Comparison of ENCODE assay signal across 30 cellular contexts in the genomic region with DNA sequence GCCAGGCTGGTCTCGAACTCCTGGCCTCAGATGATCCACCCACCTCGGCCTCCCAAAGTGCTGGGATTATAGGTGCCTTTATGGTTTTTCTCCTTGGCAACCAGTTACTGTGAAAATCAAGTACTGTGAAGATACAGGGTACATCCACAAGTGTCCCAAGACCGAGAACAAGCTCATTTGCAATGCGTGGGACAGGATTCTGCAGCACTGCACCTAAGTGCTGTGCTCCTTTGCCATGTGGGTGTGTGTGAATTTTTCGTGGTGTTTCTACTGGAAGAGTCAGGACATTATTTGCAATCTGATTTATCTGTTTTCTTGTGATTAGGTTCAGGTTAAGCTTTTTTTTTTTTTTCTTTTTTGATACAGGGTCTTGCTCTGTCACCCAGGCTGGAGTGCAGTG. TPM values are rescaled to one million over a fixed set of nuclear protein-coding genes. Genes with fewer than 3 reads are reported as not detected.
A peak's percentile ranks its signal among the peaks of the same experiment; 100 is the strongest.
DNase-seq lines count a peak whose midpoint lies in the region; ATAC-seq, FAIRE-seq and TF ChIP-seq lines count a peak whose summit lies in the region.
"Had no signal": no experiment of that assay in that cellular context is flagged by ENCODE, and none has a peak within 500 bp of the region (broad histone marks: within the 10 kb centered on the region; RNA-seq: fewer than 3 reads in every experiment).

No MANE protein-coding gene starts in this region.

- H4K5ac ChIP-seq in H1 (ENCODE audit: insufficient read length, low read depth, low read length): no peak overlapping the region

- no peak overlapping the region for H3K4me2 ChIP-seq in H1 (ENCODE audit: insufficient read depth in 1 of 2, low read depth in 2 of 2, low read length in 2 of 2)
- H3K4me2 ChIP-seq: BLaER1 had no signal

- no peak overlapping the region for H2BK12ac ChIP-seq in H1 (ENCODE audit: low read depth, low read length)

- no peak overlapping the region for H2BK20ac ChIP-seq in H1 (ENCODE audit: low read length)

- no peaks in the 10 kb centered on the region for H3K9me3 Mint-ChIP-seq in WTC11
- H3K9me3 Mint-ChIP-seq in type B pancreatic cell: no peaks in the 10 kb centered on the region
- H3K9me3 Mint-ChIP-seq: CD14-positive monocyte; CD4-positive, alpha-beta memory T cell; CD4-positive, CD25-positive, alpha-beta regulatory T cell; CD8-positive, alpha-beta memory T cell had no signal

- H3K27me3 ChIP-seq in H1 (replicated peaks in 1 of 4; ENCODE audit: control insufficient read depth in 3 of 4, extremely low read depth in 1 of 4, insufficient read depth in 3 of 4, low read length in 3 of 4): no peaks in the 10 kb centered on the region
- no peaks in the 10 kb centered on the region for H3K27me3 ChIP-seq in ovary
- H3K27me3 ChIP-seq: BE2C, BLaER1 had no signal

- CTCF ChIA-PET in WTC11 (lab: Charles Lee): interaction anchor here (0.9 to 4.1 kb wide), 5 partner anchors 10 to 35 kb away, joined by 3 to 22 read pairs (median 4); no protein-coding TSS in a partner anchor
- CTCF ChIA-PET in H1 (lab: Charles Lee; ENCODE audit: partially characterized antibody): interaction anchor here (0.7 to 11.9 kb wide), 12 partner anchors 8 to 60 kb away, joined by 3 to 103 read pairs (median 4); partner anchors contain the start of gene AJUBA

- no peaks in the 10 kb centered on the region for H3K79me1 ChIP-seq in H1 (ENCODE audit: low read depth, low read length)

- H2BK5ac ChIP-seq in H1 (ENCODE audit: low read depth, low read length): no peak overlapping the region

- H3K9me3 ChIP-seq in H1 (ENCODE audit: insufficient read depth in 2 of 2, low read depth in 1 of 2, low read length in 1 of 2) (no peaks in the 10 kb centered on the region), ovary (no peaks in the 10 kb centered on the region)
- H3K9me3 ChIP-seq: BE2C, BLaER1 had no signal

- no peak overlapping the region for H3K56ac ChIP-seq in H1 (replicated peaks; ENCODE audit: insufficient read length, low read depth, low read length)

- WGBS in H1 (ENCODE audit: extremely low coverage in 1 of 2, insufficient coverage in 1 of 2, insufficient read length in 1 of 2, insufficient replicate concordance in 2 of 2, low coverage in 1 of 2, low lambda C conversion rate in 2 of 2, missing lambda C conversion rate in 1 of 2), 2 experiments: 93% methylated on average over 5 of the region's 5 CpGs; no CpG with 5 or more reads in 1 of the 2 experiments
- WGBS in ovary, 3 donors: 85 to 91% (median 87%) methylated on average over 5 of the region's 5 CpGs

- H3K27ac ChIP-seq in H1 (ENCODE audit: low read depth, low read length) (no peak overlapping the region), ovary (no peak overlapping the region)
- H3K27ac ChIP-seq: BLaER1 had no signal

- DNase-seq in WTC11 (ENCODE audit: low spot score) (no peak), H1 (ENCODE audit: low read depth in 1 of 2, low spot score in 2 of 2) (no peak), type B pancreatic cell (ENCODE audit: extremely low spot score, unreplicated experiment) (no peak), ovary (no peak)
- DNase-seq: 8988T; ACHN; BE2C; C1 segment of cervical spinal cord; CD4-positive, alpha-beta memory T cell; CD4-positive, CD25-positive, alpha-beta regulatory T cell; CD8-positive, alpha-beta memory T cell; COR-L47; DMS 273 treated with DMSO at 0.1 percent for 48 hours; DMS153; DMS53; DMS79; DND-41; EL; GDM1 had no signal

- H3K36me3 ChIP-seq in H1 (ENCODE audit: control insufficient read depth in 2 of 4, insufficient read depth in 4 of 4, low read length in 3 of 4): no peaks in the 10 kb centered on the region
- H3K36me3 ChIP-seq in ovary: no peaks in the 10 kb centered on the region
- H3K36me3 ChIP-seq: BE2C had no signal

- H3K9ac ChIP-seq in H1 (replicated peaks in 1 of 4; ENCODE audit: extremely low read depth in 1 of 4, low read depth in 3 of 4, low read length in 3 of 4): no peak overlapping the region
- H3K9ac ChIP-seq: BLaER1 had no signal

- H3K4me1 Mint-ChIP-seq in WTC11 (no peaks in the 10 kb centered on the region), type B pancreatic cell (ENCODE audit: unreplicated experiment) (peaks cover 26% of the 10 kb centered on the region)
- H3K4me1 Mint-ChIP-seq: CD8-positive, alpha-beta memory T cell had no signal

- intact Hi-C loops in ovary (cut with DNase I): no loop called here

- TF ChIP-seq POLR2A in H1 (IDR thresholded peaks at IDR 0.05; ENCODE audit: control extremely low read depth in 1 of 2, low read depth in 2 of 2, low read length in 2 of 2): no peak
- no peak for TF ChIP-seq POLR2A in ovary (IDR thresholded peaks at IDR 0.05)

- H2BK15ac ChIP-seq in H1 (ENCODE audit: low read length): no peak overlapping the region

- FAIRE-seq in H1 (lab: Jason Lieb, UNC): no peak
- FAIRE-seq: A204.1, GM12878, GM12892, GM18507 had no signal

- H3K4me3 ChIP-seq in H1 (ENCODE audit: extremely low read depth in 1 of 4, insufficient read depth in 2 of 4, low read depth in 3 of 4, low read length in 4 of 4) (no peak overlapping the region), ovary (no peak overlapping the region)
- H3K4me3 ChIP-seq: BLaER1, GM12878 had no signal

- H2AFZ ChIP-seq in H1 (ENCODE audit: low read length): no peak overlapping the region

- H3K23ac ChIP-seq in H1 (ENCODE audit: insufficient read length): no peak overlapping the region

- H3K36me3 Mint-ChIP-seq in WTC11: no peaks in the 10 kb centered on the region
- no peaks in the 10 kb centered on the region for H3K36me3 Mint-ChIP-seq in type B pancreatic cell
- H3K36me3 Mint-ChIP-seq: CD4-positive, alpha-beta memory T cell had no signal

- no peak overlapping the region; the same call in 1 of the 2 replicates for H3K27ac Mint-ChIP-seq in WTC11
- H3K27ac Mint-ChIP-seq in type B pancreatic cell: peak overlapping the region; percentile 29
- H3K27ac Mint-ChIP-seq: CD14-positive monocyte; CD4-positive, alpha-beta memory T cell; CD4-positive, CD25-positive, alpha-beta regulatory T cell had no signal

- no peak for TF ChIP-seq EP300 in H1 (IDR thresholded peaks at IDR 0.05; ENCODE audit: borderline replicate concordance in 1 of 2, low read depth in 2 of 2, low read length in 2 of 2)
- no peak for TF ChIP-seq EP300 in ovary (IDR thresholded peaks at IDR 0.05)

- H4K20me1 ChIP-seq in H1 (replicated peaks in 1 of 2; ENCODE audit: control insufficient read depth in 1 of 2, insufficient read depth in 2 of 2, low read length in 2 of 2): no peaks in the 10 kb centered on the region

- no peak overlapping the region for H2AK5ac ChIP-seq in H1 (ENCODE audit: low read depth, low read length)

- POLR2A ChIA-PET in WTC11 (lab: Charles Lee) (interaction anchor here (0.8 to 2.1 kb wide), 2 partner anchors 10 to 88 kb away, joined by 3 to 9 read pairs; partner anchors contain the start of gene PRMT5), H1 (lab: Charles Lee; ENCODE audit: partially characterized antibody) (interaction anchor here (1.3 to 10.9 kb wide), 5 partner anchors 8 to 52 kb away, joined by 3 to 94 read pairs (median 4); partner anchors contain the start of gene PSMB5)

- no peak for TF ChIP-seq RAD21 in H1 (IDR thresholded peaks at IDR 0.05 in 1 of 2, conservative IDR thresholded peaks at IDR 0.05 in 1 of 2; ENCODE audit: low read depth in 2 of 2, low read length in 2 of 2)

- H3K14ac ChIP-seq in H1 (ENCODE audit: insufficient read length): no peak overlapping the region

- ATAC-seq in WTC11 (no peak), HG03571 (IDR thresholded peaks at IDR 0.05; ENCODE audit: unreplicated experiment) (no peak)
- ATAC-seq: GM12878 had no signal

- H4K91ac ChIP-seq in H1 (replicated peaks; ENCODE audit: insufficient read length, low read length): no peak overlapping the region

- H3K4ac ChIP-seq in H1 (replicated peaks; ENCODE audit: insufficient read length, low read depth, low read length): peak overlapping the region; percentile 53

- H3K79me2 ChIP-seq in H1 (ENCODE audit: control insufficient read depth in 1 of 2, insufficient read depth in 2 of 2, low read length in 2 of 2): no peaks in the 10 kb centered on the region

- H3K23me2 ChIP-seq in H1 (ENCODE audit: low read depth, low read length): no peaks in the 10 kb centered on the region; the same call in 1 of the 2 replicates

- H3K4me3 Mint-ChIP-seq in WTC11 (no peak overlapping the region), type B pancreatic cell (no peak overlapping the region)
- H3K4me3 Mint-ChIP-seq: CD14-positive monocyte; CD4-positive, alpha-beta memory T cell had no signal

- H3K18ac ChIP-seq in H1 (ENCODE audit: extremely low read depth, low read length): no peak overlapping the region

- no peak overlapping the region for H4K8ac ChIP-seq in H1 (ENCODE audit: extremely low read depth, insufficient read depth, low read length)

- TF ChIP-seq CTCF in WTC11 (IDR thresholded peaks at IDR 0.05) (no peak), H1 (IDR thresholded peaks at IDR 0.05; ENCODE audit: control extremely low read depth in 1 of 3, insufficient read depth in 1 of 3, low read depth in 1 of 3, low read length in 3 of 3) (no peak), type B pancreatic cell (conservative IDR thresholded peaks at IDR 0.05) (no peak), ovary (IDR thresholded peaks at IDR 0.05) (no peak)

- H3K27me3 Mint-ChIP-seq in WTC11 (ENCODE audit: low read depth): no peaks in the 10 kb centered on the region
- H3K27me3 Mint-ChIP-seq in type B pancreatic cell: peaks cover 4% of the 10 kb centered on the region
- H3K27me3 Mint-ChIP-seq: CD4-positive, alpha-beta memory T cell; CD4-positive, CD25-positive, alpha-beta regulatory T cell; CD8-positive, alpha-beta memory T cell had no signal

- H3K4me1 ChIP-seq in H1 (replicated peaks in 1 of 4; ENCODE audit: control insufficient read depth in 3 of 4, insufficient read depth in 4 of 4, low read length in 3 of 4) (no peaks in the 10 kb centered on the region), ovary (ENCODE audit: insufficient read depth) (no peaks in the 10 kb centered on the region)
- H3K4me1 ChIP-seq: BLaER1 had no signal

- no peak overlapping the region for H2BK120ac ChIP-seq in H1 (replicated peaks; ENCODE audit: low read depth, low read length)

RNA-seq across cellular contexts. Expression of gene C14orf93, which starts 7.1 kb away (rescaled TPM):
- 8.1 to 12.8 TPM (median 11.9 TPM) in 3 replicates for total RNA-seq in WTC11 (2021)
- 7.4 and 7.8 TPM in 2 replicates for total RNA-seq in H1 (2021; fragmentation: NEBNext Ultra II Directional; extraction: Animal tissue kit (Norgen Biotek cat#: 25700))
- 8.2 and 9.7 TPM in 2 replicates for polyA plus RNA-seq in H1 (2011; rRNA removed)
- polyA plus RNA-seq in H1 (2011; cell fraction: cytosol; rRNA removed): 10.0 TPM
- polyA plus RNA-seq in H1 (2011; cell fraction: nucleus; rRNA removed): 17.6 TPM
- polyA plus RNA-seq in H1 (2012, experiment 1 of 2): 6.3 to 9.7 TPM (median 7.9 TPM) in 4 replicates
- polyA plus RNA-seq in H1 (2012, experiment 2 of 2): 6.3 TPM
- polyA plus RNA-seq in H1 (2013, experiment 1 of 2): 3.5 TPM
- 3.3 TPM for polyA plus RNA-seq in H1 (2013, experiment 2 of 2)
- 22.5 and 22.6 TPM in 2 replicates for polyA minus RNA-seq in H1 (2011; rRNA and poly(A)+ RNA removed)
- 4.3 TPM for polyA minus RNA-seq in H1 (2011; cell fraction: cytosol; rRNA and poly(A)+ RNA removed)
- polyA minus RNA-seq in H1 (2011; cell fraction: nucleus; rRNA and poly(A)+ RNA removed): 6.5 TPM
- 10.2 and 12.6 TPM in 2 replicates for total RNA-seq in type B pancreatic cell (ENCODE audit: low replicate concordance)
- total RNA-seq in ovary: 10 to 100 TPM in 4 of 7 donors, 1 to 10 TPM in 3; 7.2 to 11.8 (median 10.2) TPM
- polyA plus RNA-seq in ovary: 10 to 100 TPM; 12.1 to 12.7 TPM

RNA-seq across cellular contexts. Expression of gene PSMB5, which starts 17.6 kb away (rescaled TPM):
- total RNA-seq in WTC11 (2021) (200 to 224 TPM (median 203 TPM) in 3 replicates), type B pancreatic cell (ENCODE audit: low replicate concordance) (153 and 177 TPM in 2 replicates), ovary (100 to 1,000 TPM in 1 of 7 donors, 10 to 100 TPM in 6; 65.3 to 144 (median 77.4) TPM)
- 246 and 254 TPM in 2 replicates for total RNA-seq in H1 (2021; fragmentation: NEBNext Ultra II Directional; extraction: Animal tissue kit (Norgen Biotek cat#: 25700))
- polyA plus RNA-seq in H1 (2011; rRNA removed) (402 and 510 TPM in 2 replicates), ovary (100 to 1,000 TPM in 1 of 2 donors, 10 to 100 TPM in 1; 79.9 to 112 TPM)
- 415 TPM for polyA plus RNA-seq in H1 (2011; cell fraction: cytosol; rRNA removed)
- 246 TPM for polyA plus RNA-seq in H1 (2011; cell fraction: nucleus; rRNA removed)
- 252 to 356 TPM (median 319 TPM) in 4 replicates for polyA plus RNA-seq in H1 (2012, experiment 1 of 2)
- polyA plus RNA-seq in H1 (2012, experiment 2 of 2): 310 TPM
- 131 TPM for polyA plus RNA-seq in H1 (2013, experiment 1 of 2)
- 133 TPM for polyA plus RNA-seq in H1 (2013, experiment 2 of 2)
- polyA minus RNA-seq in H1 (2011; rRNA and poly(A)+ RNA removed): 379 and 426 TPM in 2 replicates
- 145 TPM for polyA minus RNA-seq in H1 (2011; cell fraction: cytosol; rRNA and poly(A)+ RNA removed)
- polyA minus RNA-seq in H1 (2011; cell fraction: nucleus; rRNA and poly(A)+ RNA removed): 117 TPM

RNA-seq across cellular contexts. Expression of gene PSMB11, which starts 24.9 kb away (rescaled TPM):
- not detected in 3 replicates for total RNA-seq in WTC11 (2021)
- total RNA-seq in H1 (2021; fragmentation: NEBNext Ultra II Directional; extraction: Animal tissue kit (Norgen Biotek cat#: 25700)): not detected in 2 replicates
- polyA plus RNA-seq in H1 (2011; rRNA removed): not detected in 2 replicates
- 0.04 TPM for polyA plus RNA-seq in H1 (2011; cell fraction: cytosol; rRNA removed)
- not detected for polyA plus RNA-seq in H1 (2011; cell fraction: nucleus; rRNA removed)
- polyA plus RNA-seq in H1 (2012, experiment 1 of 2): not detected in 4 replicates
- not detected for polyA plus RNA-seq in H1 (2012, experiment 2 of 2)
- not detected for polyA plus RNA-seq in H1 (2013, experiment 1 of 2)
- not detected for polyA plus RNA-seq in H1 (2013, experiment 2 of 2)
- 0.15 TPM in 1 of 2 replicates, not detected in the other for polyA minus RNA-seq in H1 (2011; rRNA and poly(A)+ RNA removed)
- polyA minus RNA-seq in H1 (2011; cell fraction: cytosol; rRNA and poly(A)+ RNA removed): not detected
- not detected for polyA minus RNA-seq in H1 (2011; cell fraction: nucleus; rRNA and poly(A)+ RNA removed)
- total RNA-seq in type B pancreatic cell (ENCODE audit: low replicate concordance): not detected in 2 replicates
- not detected for total RNA-seq in ovary
- not detected for polyA plus RNA-seq in ovary
- total RNA-seq: A673; CD4-positive, alpha-beta memory T cell; CD4-positive, CD25-positive, alpha-beta regulatory T cell; CD8-positive, alpha-beta memory T cell; Daoy; G401; GM12878 had no signal
- polyA plus RNA-seq: AG04450; CD14-positive monocyte; CD4-positive, alpha-beta memory T cell; CD4-positive, CD25-positive, alpha-beta regulatory T cell; CD8-positive, alpha-beta memory T cell; GM12878 had no signal

RNA-seq across cellular contexts. Expression of gene AJUBA, which starts 34.7 kb away (rescaled TPM):
- total RNA-seq in WTC11 (2021) (28.8 to 35.8 TPM (median 33.8 TPM) in 3 replicates), type B pancreatic cell (ENCODE audit: low replicate concordance) (42.8 and 56.1 TPM in 2 replicates), ovary (10 to 100 TPM; 13.7 to 34.5 (median 19.1) TPM)
- 46.0 TPM in 2 replicates for total RNA-seq in H1 (2021; fragmentation: NEBNext Ultra II Directional; extraction: Animal tissue kit (Norgen Biotek cat#: 25700))
- polyA plus RNA-seq in H1 (2011; rRNA removed) (33.1 and 38.8 TPM in 2 replicates), ovary (10 to 100 TPM; 11.2 to 21.1 TPM)
- 37.3 TPM for polyA plus RNA-seq in H1 (2011; cell fraction: cytosol; rRNA removed)
- polyA plus RNA-seq in H1 (2011; cell fraction: nucleus; rRNA removed): 51.3 TPM
- polyA plus RNA-seq in H1 (2012, experiment 1 of 2): 35.5 to 45.4 TPM (median 41.3 TPM) in 4 replicates
- polyA plus RNA-seq in H1 (2012, experiment 2 of 2): 35.9 TPM
- polyA plus RNA-seq in H1 (2013, experiment 1 of 2): 10.0 TPM
- 10.3 TPM for polyA plus RNA-seq in H1 (2013, experiment 2 of 2)
- polyA minus RNA-seq in H1 (2011; rRNA and poly(A)+ RNA removed): 153 and 192 TPM in 2 replicates
- polyA minus RNA-seq in H1 (2011; cell fraction: cytosol; rRNA and poly(A)+ RNA removed): 50.7 TPM
- polyA minus RNA-seq in H1 (2011; cell fraction: nucleus; rRNA and poly(A)+ RNA removed): 105 TPM
- polyA plus RNA-seq: CD14-positive monocyte had no signal

RNA-seq across cellular contexts. Expression of gene CDH24, which starts 40.2 kb away (rescaled TPM):
- total RNA-seq in WTC11 (2021) (17.9 to 18.8 TPM (median 18.8 TPM) in 3 replicates), type B pancreatic cell (ENCODE audit: low replicate concordance) (7.9 and 20.4 TPM in 2 replicates), ovary (1 to 10 TPM; 1.0 to 6.6 (median 2.3) TPM)
- total RNA-seq in H1 (2021; fragmentation: NEBNext Ultra II Directional; extraction: Animal tissue kit (Norgen Biotek cat#: 25700)): 18.1 TPM in 2 replicates
- polyA plus RNA-seq in H1 (2011; rRNA removed) (27.6 and 41.8 TPM in 2 replicates), ovary (1 to 10 TPM; 2.1 to 5.5 TPM)
- polyA plus RNA-seq in H1 (2011; cell fraction: cytosol; rRNA removed): 22.4 TPM
- 122 TPM for polyA plus RNA-seq in H1 (2011; cell fraction: nucleus; rRNA removed)
- polyA plus RNA-seq in H1 (2012, experiment 1 of 2): 13.2 to 19.3 TPM (median 18.1 TPM) in 4 replicates
- 12.2 TPM for polyA plus RNA-seq in H1 (2012, experiment 2 of 2)
- 15.1 TPM for polyA plus RNA-seq in H1 (2013, experiment 1 of 2)
- polyA plus RNA-seq in H1 (2013, experiment 2 of 2): 14.6 TPM
- polyA minus RNA-seq in H1 (2011; rRNA and poly(A)+ RNA removed): 16.9 and 24.6 TPM in 2 replicates
- 11.2 TPM for polyA minus RNA-seq in H1 (2011; cell fraction: cytosol; rRNA and poly(A)+ RNA removed)
- 18.3 TPM for polyA minus RNA-seq in H1 (2011; cell fraction: nucleus; rRNA and poly(A)+ RNA removed)
